In the genomic region with DNA sequence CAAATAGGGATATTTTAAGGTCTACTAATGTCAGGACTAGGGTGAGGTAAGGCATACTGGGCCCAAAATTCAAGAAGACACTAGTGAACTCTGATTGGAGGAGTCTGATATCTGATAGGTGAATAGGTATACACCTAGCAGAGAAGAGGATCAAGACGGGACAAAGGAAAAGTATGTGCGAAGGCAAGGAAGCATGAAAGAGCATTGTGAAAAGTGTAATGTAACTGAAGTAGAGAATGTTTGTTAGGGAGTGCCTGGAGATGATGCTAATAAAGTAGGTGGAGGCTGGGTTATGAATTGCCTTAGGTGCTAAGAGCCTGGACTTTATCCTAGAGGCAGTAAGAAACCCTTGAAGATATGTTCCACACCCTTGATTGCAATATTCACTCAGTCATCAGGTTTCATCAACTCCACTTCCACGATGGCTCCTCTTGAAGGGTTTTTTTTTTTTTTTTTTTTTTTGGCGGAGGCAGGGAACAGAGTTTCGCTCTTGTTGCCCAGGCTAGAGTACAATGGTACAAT, we compare ENCODE assay signal across 29 cellular contexts.
"Had no signal": no experiment of that assay in that cellular context is flagged by ENCODE, and none has a peak within 500 bp of the region (broad histone marks: within the 10 kb centered on the region; RNA-seq: fewer than 3 reads in every experiment).

No MANE protein-coding gene starts in this region.

- DNase-seq: activated B cell treated with CpG ODN at 0.5 μM for 24 hours; activated CD4-positive, alpha-beta T cell treated with anti-CD3 and anti-CD28 coated beads for 1 hour; activated CD4-positive, alpha-beta T cell treated with anti-CD3 and anti-CD28 coated beads, Interleukin-2, amount 10 ng/mL, durations not matched to agents 24 days and 14 days; activated CD4-positive, alpha-beta T cell treated with anti-CD3 and anti-CD28 coated beads, Interleukin-2, amount 50 U/mL, for 48 hours; activated CD8-positive, alpha-beta memory T cell treated with anti-CD3 and anti-CD28 coated beads, Interleukin-2, amount 10 ng/mL, durations not matched to agents 7 days and 5 days; activated effector memory CD4-positive, alpha-beta T cell treated with anti-CD3 and anti-CD28 coated beads, Interleukin-2, amount 50 U/mL, for 16 hours; activated naive CD4-positive, alpha-beta T cell treated with Interleukin-2 at 50 U/mL for 16 hours; activated naive CD8-positive, alpha-beta T cell treated with anti-CD3 and anti-CD28 coated beads, Interleukin-2, amount 50 U/mL, for 24 hours; activated T-cell treated with anti-CD3 and anti-CD28 coated beads, Interleukin-2, amount 50 U/mL, for 24 hours; amniotic stem cell; body of pancreas; central memory CD4-positive, alpha-beta T cell; Kasumi-1; NCI-H1048; NCI-H146; NCI-H187 treated with DMSO at 0.1 percent for 48 hours; NCI-H345; NCI-H510A; NCI-H526 treated with DMSO at 0.1 percent for 48 hours; T-cell; T-helper 2 cell; T1000 had no signal

- H3K36me3 ChIP-seq: ascending aorta had no signal

- ATAC-seq: activated CD8-positive, alpha-beta memory T cell treated with anti-CD3 and anti-CD28 coated beads, Interleukin-2, amount 10 ng/mL, durations not matched to agents 7 days and 5 days; activated naive CD4-positive, alpha-beta T cell treated with anti-CD3 and anti-CD28 coated beads, Interleukin-2, amount 50 U/mL, for 72 hours; activated naive CD8-positive, alpha-beta T cell treated with anti-CD3 and anti-CD28 coated beads, Interleukin-2, amount 50 U/mL, for 24 hours; body of pancreas; K562; Right ventricle myocardium inferior; T-cell had no signal

- H3K27ac ChIP-seq: ascending aorta, body of pancreas, SK-N-MC had no signal

- H3K9me3 ChIP-seq: ascending aorta, body of pancreas had no signal

- H3K27me3 ChIP-seq: ascending aorta, body of pancreas had no signal

- H3K4me1 ChIP-seq: ascending aorta, body of pancreas had no signal

- FAIRE-seq: bronchial epithelial cell, K562, TTC549 had no signal

- H3K4me3 ChIP-seq: ascending aorta, body of pancreas, K562, SK-N-MC had no signal
